In the genomic region with DNA sequence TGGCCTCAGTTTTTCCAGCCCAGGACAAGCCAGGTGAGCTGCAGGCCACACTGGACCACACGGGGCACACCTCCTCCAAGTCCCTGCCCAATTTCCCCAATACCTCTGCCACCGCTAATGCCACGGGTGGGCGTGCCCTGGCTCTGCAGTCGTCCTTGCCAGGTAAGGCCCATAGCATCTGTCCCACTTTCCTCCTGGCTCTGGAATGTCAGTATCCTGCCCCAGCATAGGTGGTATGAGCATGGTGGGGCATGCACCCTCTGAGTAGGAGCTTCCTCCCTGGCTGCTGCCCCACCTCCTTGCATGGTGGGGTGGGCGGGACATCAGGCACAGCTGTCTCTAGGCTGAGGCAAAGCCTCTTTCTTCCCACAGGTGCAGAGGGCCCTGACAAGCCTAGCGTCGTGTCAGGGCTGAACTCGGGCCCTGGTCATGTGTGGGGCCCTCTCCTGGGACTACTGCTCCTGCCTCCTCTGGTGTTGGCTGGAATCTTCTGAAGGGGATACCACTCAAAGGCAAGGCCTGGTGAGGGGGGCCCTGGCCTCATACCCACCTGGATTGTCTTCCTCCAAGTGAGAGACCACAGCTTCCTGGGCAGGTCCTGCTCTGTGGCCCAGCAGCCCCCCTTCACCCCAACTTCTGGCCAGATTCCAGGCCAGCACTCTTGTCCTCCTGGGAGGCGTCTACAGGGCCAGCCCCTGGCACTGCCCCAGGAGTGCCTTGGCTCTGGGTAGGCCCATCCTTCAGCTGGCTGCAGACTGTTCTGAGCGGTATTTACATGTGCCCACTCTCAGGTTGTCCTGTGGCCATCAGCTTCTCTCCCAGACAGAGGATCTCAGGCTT, we compare ENCODE assay signal across 1 cellular context.
TF ChIP-seq lines count a peak whose summit lies in the region.

No MANE protein-coding gene starts in this region.

TF ChIP-seq in SK-N-SH treated with all-trans-retinoic acid at 6 μM for 48 hours, 23 proteins besides CTCF, POLR2A, EP300 and RAD21 (continued from another document):
- TF ChIP-seq, protein P1, sequence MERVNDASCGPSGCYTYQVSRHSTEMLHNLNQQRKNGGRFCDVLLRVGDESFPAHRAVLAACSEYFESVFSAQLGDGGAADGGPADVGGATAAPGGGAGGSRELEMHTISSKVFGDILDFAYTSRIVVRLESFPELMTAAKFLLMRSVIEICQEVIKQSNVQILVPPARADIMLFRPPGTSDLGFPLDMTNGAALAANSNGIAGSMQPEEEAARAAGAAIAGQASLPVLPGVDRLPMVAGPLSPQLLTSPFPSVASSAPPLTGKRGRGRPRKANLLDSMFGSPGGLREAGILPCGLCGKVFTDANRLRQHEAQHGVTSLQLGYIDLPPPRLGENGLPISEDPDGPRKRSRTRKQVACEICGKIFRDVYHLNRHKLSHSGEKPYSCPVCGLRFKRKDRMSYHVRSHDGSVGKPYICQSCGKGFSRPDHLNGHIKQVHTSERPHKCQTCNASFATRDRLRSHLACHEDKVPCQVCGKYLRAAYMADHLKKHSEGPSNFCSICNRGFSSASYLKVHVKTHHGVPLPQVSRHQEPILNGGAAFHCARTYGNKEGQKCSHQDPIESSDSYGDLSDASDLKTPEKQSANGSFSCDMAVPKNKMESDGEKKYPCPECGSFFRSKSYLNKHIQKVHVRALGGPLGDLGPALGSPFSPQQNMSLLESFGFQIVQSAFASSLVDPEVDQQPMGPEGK (CRISPR knock-in tag; IDR thresholded peaks at IDR 0.05; ENCODE audit: borderline replicate concordance) = no peak
- TF ChIP-seq, protein P2, sequence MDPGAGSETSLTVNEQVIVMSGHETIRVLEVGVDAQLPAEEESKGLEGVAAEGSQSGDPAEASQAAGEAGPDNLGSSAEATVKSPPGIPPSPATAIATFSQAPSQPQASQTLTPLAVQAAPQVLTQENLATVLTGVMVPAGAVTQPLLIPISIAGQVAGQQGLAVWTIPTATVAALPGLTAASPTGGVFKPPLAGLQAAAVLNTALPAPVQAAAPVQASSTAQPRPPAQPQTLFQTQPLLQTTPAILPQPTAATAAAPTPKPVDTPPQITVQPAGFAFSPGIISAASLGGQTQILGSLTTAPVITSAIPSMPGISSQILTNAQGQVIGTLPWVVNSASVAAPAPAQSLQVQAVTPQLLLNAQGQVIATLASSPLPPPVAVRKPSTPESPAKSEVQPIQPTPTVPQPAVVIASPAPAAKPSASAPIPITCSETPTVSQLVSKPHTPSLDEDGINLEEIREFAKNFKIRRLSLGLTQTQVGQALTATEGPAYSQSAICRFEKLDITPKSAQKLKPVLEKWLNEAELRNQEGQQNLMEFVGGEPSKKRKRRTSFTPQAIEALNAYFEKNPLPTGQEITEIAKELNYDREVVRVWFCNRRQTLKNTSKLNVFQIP (CRISPR knock-in tag; IDR thresholded peaks at IDR 0.05; ENCODE audit: borderline replicate concordance, low read depth) = no peak
- TF ChIP-seq SNAI2 (CRISPR knock-in tag; IDR thresholded peaks at IDR 0.05) (no peak), ZFP30 (CRISPR knock-in tag; IDR thresholded peaks at IDR 0.05) (no peak), OSR1 (CRISPR knock-in tag; IDR thresholded peaks at IDR 0.05) (no peak), ARNTL (CRISPR knock-in tag; IDR thresholded peaks at IDR 0.05; ENCODE audit: borderline replicate concordance, low read depth) (no peak)
- TF ChIP-seq, protein P3, sequence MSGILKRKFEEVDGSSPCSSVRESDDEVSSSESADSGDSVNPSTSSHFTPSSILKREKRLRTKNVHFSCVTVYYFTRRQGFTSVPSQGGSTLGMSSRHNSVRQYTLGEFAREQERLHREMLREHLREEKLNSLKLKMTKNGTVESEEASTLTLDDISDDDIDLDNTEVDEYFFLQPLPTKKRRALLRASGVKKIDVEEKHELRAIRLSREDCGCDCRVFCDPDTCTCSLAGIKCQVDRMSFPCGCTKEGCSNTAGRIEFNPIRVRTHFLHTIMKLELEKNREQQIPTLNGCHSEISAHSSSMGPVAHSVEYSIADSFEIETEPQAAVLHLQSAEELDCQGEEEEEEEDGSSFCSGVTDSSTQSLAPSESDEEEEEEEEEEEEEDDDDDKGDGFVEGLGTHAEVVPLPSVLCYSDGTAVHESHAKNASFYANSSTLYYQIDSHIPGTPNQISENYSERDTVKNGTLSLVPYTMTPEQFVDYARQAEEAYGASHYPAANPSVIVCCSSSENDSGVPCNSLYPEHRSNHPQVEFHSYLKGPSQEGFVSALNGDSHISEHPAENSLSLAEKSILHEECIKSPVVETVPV (CRISPR knock-in tag; IDR thresholded peaks at IDR 0.05) = no peak
TF ChIP-seq in SK-N-SH treated with all-trans-retinoic acid at 6 μM for 48 hours: peak in this region for 0.
